13 cellular contexts compared by ENCODE assay signal in the genomic region with DNA sequence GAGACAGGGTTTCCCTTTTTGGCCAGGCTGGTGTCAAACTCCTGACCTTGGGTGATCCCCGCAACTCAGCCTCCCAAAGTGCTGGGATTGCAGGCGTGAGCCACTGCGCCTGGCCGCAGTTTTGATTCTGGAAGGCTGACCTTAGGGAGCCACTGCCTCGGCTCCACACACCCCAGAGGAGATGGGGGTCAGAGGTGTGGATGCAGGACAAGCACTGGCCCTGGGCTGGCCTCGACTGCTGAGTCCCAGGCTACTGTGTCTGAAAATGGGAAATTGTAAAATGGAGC. TPM values are rescaled to one million over a fixed set of nuclear protein-coding genes. Genes with fewer than 3 reads are reported as not detected.
DNase-seq lines count a peak whose midpoint lies in the region; ATAC-seq, FAIRE-seq and TF ChIP-seq lines count a peak whose summit lies in the region.
"Had no signal": no experiment of that assay in that cellular context is flagged by ENCODE, and none has a peak within 500 bp of the region (broad histone marks: within the 10 kb centered on the region; RNA-seq: fewer than 3 reads in every experiment).

No MANE protein-coding gene starts in this region.

- H3K9me3 ChIP-seq in colonic mucosa, result no peaks in the 10 kb centered on the region

- intact Hi-C loops in colonic mucosa (cut with DNase I), result no loop called here

- H3K4me1 Mint-ChIP-seq in stimulated activated effector memory CD8-positive, alpha-beta T cell treated with anti-CD3 and anti-CD28 coated beads, Interleukin-12 subunit alpha, Interleukin-12 subunit beta, amount 100 ng/mL, for 72 hours, result peaks cover 79% of the 10 kb centered on the region

- H3K9ac ChIP-seq in colonic mucosa (ENCODE audit: low read depth in 2 of 2, low read length in 2 of 2), result peak overlapping the region in 1 of 2 donors; percentile 46

- TF ChIP-seq CTCF in colonic mucosa (IDR thresholded peaks at IDR 0.05), result no peak

- no peak for FAIRE-seq in GM19239 (lab: Jason Lieb, UNC)

- peak overlapping the region; percentile 73 for H3K27ac ChIP-seq in colonic mucosa

- 0 out of 2 replicates have a peak overlapping the region, but pooled peaks have one; percentile 1 for H3K4me3 ChIP-seq in Jurkat, Clone E6-1 (ENCODE audit: low read length)
- H3K4me3 ChIP-seq in colonic mucosa, result peak overlapping the region; percentile 22

- H3K4me3 Mint-ChIP-seq in stimulated activated effector memory CD8-positive, alpha-beta T cell treated with anti-CD3 and anti-CD28 coated beads, Interleukin-12 subunit alpha, Interleukin-12 subunit beta, amount 100 ng/mL, for 72 hours, result peak overlapping the region; percentile 71

- H3K9me3 Mint-ChIP-seq in stimulated activated effector memory CD8-positive, alpha-beta T cell treated with anti-CD3 and anti-CD28 coated beads, Interleukin-12 subunit alpha, Interleukin-12 subunit beta, amount 100 ng/mL, for 72 hours, result no peaks in the 10 kb centered on the region

- H3K36me3 ChIP-seq in colonic mucosa, result no peaks in the 10 kb centered on the region

- H3K4me1 ChIP-seq in colonic mucosa, result no peaks in the 10 kb centered on the region

- H3K36me3 Mint-ChIP-seq in stimulated activated effector memory CD8-positive, alpha-beta T cell treated with anti-CD3 and anti-CD28 coated beads, Interleukin-12 subunit alpha, Interleukin-12 subunit beta, amount 100 ng/mL, for 72 hours, result peaks cover 27% of the 10 kb centered on the region

- no peak for ATAC-seq in stimulated activated effector memory CD8-positive, alpha-beta T cell treated with anti-CD3 and anti-CD28 coated beads, Interleukin-12 subunit alpha, Interleukin-12 subunit beta, amount 100 ng/mL, for 72 hours
- no peak for ATAC-seq in HG03571 (IDR thresholded peaks at IDR 0.05; ENCODE audit: unreplicated experiment)

- H3K27me3 ChIP-seq in colonic mucosa, result no peaks in the 10 kb centered on the region

- peak; percentile 60 for DNase-seq in activated CD8-positive, alpha-beta memory T cell treated with anti-CD3 and anti-CD28 coated beads for 24 hours
- no peak for DNase-seq in activated CD8-positive, alpha-beta memory T cell treated with anti-CD3 and anti-CD28 coated beads, Interleukin-2, amount 50 U/mL, for 48 hours
- DNase-seq in Jurkat, Clone E6-1 (ENCODE audit: low read depth, low spot score), result no peak
- DNase-seq in colonic mucosa (no peak), anterior cingulate cortex (lab: John Stamatoyannopoulos, UW) (no peak), GM19239 (ENCODE audit: insufficient read length, low spot score) (no peak)
- DNase-seq in stimulated activated effector memory CD8-positive, alpha-beta T cell treated with anti-CD3 and anti-CD28 coated beads, Interleukin-12 subunit alpha, Interleukin-12 subunit beta, amount 100 ng/mL, for 72 hours (ENCODE audit: low spot score in 2 of 2), result no peak
- DNase-seq: amniotic stem cell, NCI-H1092, NCI-H510A had no signal

- peak overlapping the region; percentile 83 for H3K27ac Mint-ChIP-seq in stimulated activated effector memory CD8-positive, alpha-beta T cell treated with anti-CD3 and anti-CD28 coated beads, Interleukin-12 subunit alpha, Interleukin-12 subunit beta, amount 100 ng/mL, for 72 hours

RNA-seq across cellular contexts. Expression of gene ZBP1, which starts 1.5 kb away (rescaled TPM):
- not detected for polyA plus RNA-seq in Jurkat, Clone E6-1 (2012; ENCODE audit: insufficient read depth, insufficient read length)
- 1 to 10 TPM; 2.7 to 3.4 TPM for total RNA-seq in colonic mucosa
- total RNA-seq: pulmonary artery endothelial cell, temporal lobe had no signal

RNA-seq across cellular contexts. Expression of gene PCK1, which starts 57.8 kb away (rescaled TPM):
- not detected for polyA plus RNA-seq in Jurkat, Clone E6-1 (2012; ENCODE audit: insufficient read depth, insufficient read length)
- 100 to 1,000 TPM; 272 TPM for total RNA-seq in colonic mucosa
- total RNA-seq: pulmonary artery endothelial cell had no signal
